In genomic region chr9:83623634-83623991, GRCh38 we compare ENCODE assay signal across 8 cellular contexts. TPM values are rescaled to one million over a fixed set of nuclear protein-coding genes. Genes with fewer than 3 reads are reported as not detected.
DNase-seq lines count a peak whose midpoint lies in the region; ATAC-seq and TF ChIP-seq lines count a peak whose summit lies in the region.

No MANE protein-coding gene starts in this region.

- no peaks in the 10 kb centered on the region for H3K36me3 ChIP-seq in Panc1 (ENCODE audit: control insufficient read depth, insufficient read depth, low read length)
- no peaks in the 10 kb centered on the region for H3K36me3 ChIP-seq in endocrine pancreas (ENCODE audit: control insufficient read depth, insufficient read depth, low read length)
- H3K36me3 ChIP-seq in naive thymus-derived CD4-positive, alpha-beta T cell (ENCODE audit: control insufficient read depth in 2 of 3, insufficient read depth in 3 of 3, low read length in 3 of 3): peaks cover 0 to 4% (median 0%) of the 10 kb centered on the region in 3 experiments

- H3K27ac Mint-ChIP-seq in naive thymus-derived CD4-positive, alpha-beta T cell: peak overlapping the region; percentile 74 to 98 (median 93)

- peak overlapping the region; percentile 81 to 96 (median 96) for H3K4me3 Mint-ChIP-seq in naive thymus-derived CD4-positive, alpha-beta T cell

- intact Hi-C loops in Panc1 (cut with micrococcal nuclease; ENCODE audit: unreplicated experiment): no loop called here
- intact Hi-C loops in naive thymus-derived CD4-positive, alpha-beta T cell (cut with micrococcal nuclease): loop anchor here (1.0 to 10.0 kb wide), 11 partner anchors 8 to 694 kb away; partner anchors contain the start of genes GKAP1 (in 2 of the 2), HNRNPK (in 2 of the 2), KIF27 (in 2 of the 2) and RMI1 (in 2 of the 2)

- POLR2A ChIA-PET in Panc1 (lab: Charles Lee): no interaction called here
- POLR2A ChIA-PET in naive thymus-derived CD4-positive, alpha-beta T cell (lab: Charles Lee): interaction anchor here (0.6 to 5.5 kb wide), 10 partner anchors 9 to 357 kb away, joined by 3 to 44 read pairs (median 6); partner anchors contain the start of genes HNRNPK, KIF27, RMI1 and UBQLN1

- no peaks in the 10 kb centered on the region for H3K9me3 ChIP-seq in Panc1 (ENCODE audit: control insufficient read depth, insufficient read depth, low read depth, low read length)
- no peaks in the 10 kb centered on the region for H3K9me3 ChIP-seq in endocrine pancreas (ENCODE audit: control insufficient read depth, low read length)
- H3K9me3 ChIP-seq in naive thymus-derived CD4-positive, alpha-beta T cell (ENCODE audit: control insufficient read depth in 2 of 3, low read length in 3 of 3): no peaks in the 10 kb centered on the region

- H3K27ac ChIP-seq in Panc1 (ENCODE audit: low read length): peak overlapping the region; percentile 85
- peak overlapping the region; percentile 83 for H3K27ac ChIP-seq in naive thymus-derived CD4-positive, alpha-beta T cell (ENCODE audit: low read depth, low read length)

- H3K27me3 Mint-ChIP-seq in naive thymus-derived CD4-positive, alpha-beta T cell: peaks cover 0 to 13% (median 0%) of the 10 kb centered on the region in 5 donors

- in situ Hi-C loops in Panc1 (cut with HindIII; ENCODE audit: low pct_unique_long_range_greater_than_20kb, low sequenced_read_pairs): no loop called here

- BruUV-seq in Panc1 (replicated peaks; lab: Mats Ljungman, UMichigan): no TSS peak

- peak; percentile 8 for DNase-seq in SKM-1 (lab: John Stamatoyannopoulos, UW; ENCODE audit: unreplicated experiment)
- DNase-seq in SKM-1 treated with dmso at 0.1 percent for 144 hours (lab: John Stamatoyannopoulos, UW; ENCODE audit: unreplicated experiment): no peak
- DNase-seq in Panc1 (ENCODE audit: low read depth, low spot score): no peak
- peak in 2 of 9 donors; percentile 15 to 29 for DNase-seq in naive thymus-derived CD4-positive, alpha-beta T cell
- no peak for DNase-seq in NCI-H446 treated with DMSO at 0.1 percent for 48 hours (lab: John Stamatoyannopoulos, UW)
- DNase-seq in COR-L47 (lab: John Stamatoyannopoulos, UW): no peak

- no peak overlapping the region for H3K9ac ChIP-seq in endocrine pancreas (ENCODE audit: control insufficient read depth, insufficient read depth, low read length)

- H3K4me3 ChIP-seq in Panc1 (ENCODE audit: low read depth in 2 of 2, low read length in 2 of 2) (peak overlapping the region; percentile 61), endocrine pancreas (ENCODE audit: control insufficient read depth, insufficient read depth, low read length) (peak overlapping the region; percentile 20)
- peak overlapping the region; percentile 59 for H3K4me3 ChIP-seq in naive thymus-derived CD4-positive, alpha-beta T cell (ENCODE audit: low read length)

- no peaks in the 10 kb centered on the region for H3K9me3 Mint-ChIP-seq in naive thymus-derived CD4-positive, alpha-beta T cell

- H3K4me1 Mint-ChIP-seq in naive thymus-derived CD4-positive, alpha-beta T cell: peaks cover 21 to 51% (median 30%) of the 10 kb centered on the region in 7 donors

- H3K4me1 ChIP-seq in Panc1 (ENCODE audit: control insufficient read depth, insufficient read depth, low read length) (peaks cover 5% of the 10 kb centered on the region), endocrine pancreas (ENCODE audit: control insufficient read depth, insufficient read depth, low read length) (no peaks in the 10 kb centered on the region)
- H3K4me1 ChIP-seq in naive thymus-derived CD4-positive, alpha-beta T cell (ENCODE audit: control insufficient read depth in 2 of 2, insufficient read depth in 2 of 2, low read length in 2 of 2): peaks cover 8 to 11% of the 10 kb centered on the region in 2 donors

- ATAC-seq in HG02884 (IDR thresholded peaks at IDR 0.05; ENCODE audit: unreplicated experiment) (peak; percentile 16), Panc1 (peak; percentile 8; the same call in 1 of the 2 replicates)
- peak; percentile 38 for ATAC-seq in naive thymus-derived CD4-positive, alpha-beta T cell

- H3K36me3 Mint-ChIP-seq in naive thymus-derived CD4-positive, alpha-beta T cell: peaks cover 0 to 8% (median 0%) of the 10 kb centered on the region in 5 donors

- H3K27me3 ChIP-seq in Panc1 (ENCODE audit: control insufficient read depth, insufficient read depth, low read length) (no peaks in the 10 kb centered on the region), endocrine pancreas (ENCODE audit: control insufficient read depth, insufficient read depth, low read length) (no peaks in the 10 kb centered on the region)
- H3K27me3 ChIP-seq in naive thymus-derived CD4-positive, alpha-beta T cell (ENCODE audit: control insufficient read depth in 2 of 2, insufficient read depth in 2 of 2, low read length in 2 of 2): no peaks in the 10 kb centered on the region

- CTCF ChIA-PET in Panc1 (lab: Charles Lee): no interaction called here
- CTCF ChIA-PET in naive thymus-derived CD4-positive, alpha-beta T cell (lab: Charles Lee): interaction anchor here (0.9 to 2.5 kb wide), 2 partner anchors 25 to 85 kb away, joined by 4 to 9 read pairs; partner anchors contain the start of gene UBQLN1

- no peak for TF ChIP-seq CTCF in Panc1 (IDR thresholded peaks at IDR 0.05)

RNA-seq across cellular contexts. Expression of gene IDNK, which starts 0.7 kb away (rescaled TPM):
- total RNA-seq in Panc1 (2021; ENCODE audit: unreplicated experiment): 1.9 TPM
- polyA plus RNA-seq in Panc1 (2012; ENCODE audit: insufficient read length): 1.9 TPM
- total RNA-seq in naive thymus-derived CD4-positive, alpha-beta T cell: 10 to 100 TPM in 3 of 5 experiments, 1 to 10 TPM in 2; 8.5 to 11.3 (median 10.9) TPM
- polyA plus RNA-seq in naive thymus-derived CD4-positive, alpha-beta T cell: 10 to 100 TPM; 10.7 to 15.3 TPM
